Comparison of ENCODE assay signal across 18 cellular contexts in the genomic region with DNA sequence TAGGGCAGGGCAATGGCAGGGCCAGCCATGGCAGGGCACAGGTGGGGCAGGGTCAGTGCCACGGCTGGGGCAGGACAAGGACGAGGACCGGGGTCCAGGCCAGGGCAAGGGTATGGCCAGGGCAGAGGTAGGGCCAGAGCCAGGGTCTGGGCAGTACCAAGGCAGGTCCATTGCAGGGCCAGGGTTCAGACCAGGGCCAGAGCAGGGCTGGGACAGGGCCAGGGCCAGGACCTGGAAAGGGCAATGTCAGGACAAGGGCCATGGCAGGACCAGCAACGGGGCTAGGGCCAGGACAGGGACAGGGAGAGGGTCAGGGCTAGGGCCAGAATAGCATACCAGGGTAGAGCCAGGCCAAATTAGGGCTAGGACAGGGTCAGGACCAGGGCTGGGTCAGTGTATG. TPM values are rescaled to one million over a fixed set of nuclear protein-coding genes. Genes with fewer than 3 reads are reported as not detected.
"Had no signal": no experiment of that assay in that cellular context is flagged by ENCODE, and none has a peak within 500 bp of the region (broad histone marks: within the 10 kb centered on the region; RNA-seq: fewer than 3 reads in every experiment).

No MANE protein-coding gene starts in this region.

RNA-seq across cellular contexts. Expression of a gene that starts 47.8 kb away (rescaled TPM):
- total RNA-seq: activated naive CD4-positive, alpha-beta T cell treated with anti-CD3 and anti-CD28 coated beads for 36 hours; activated naive CD4-positive, alpha-beta T cell treated with anti-CD3 and anti-CD28 coated beads, Interleukin-2, amount 50 U/mL, for 72 hours; activated naive CD8-positive, alpha-beta T cell treated with anti-CD3 and anti-CD28 coated beads for 36 hours; activated naive CD8-positive, alpha-beta T cell treated with anti-CD3 and anti-CD28 coated beads, Interleukin-2, amount 10 ng/mL, durations not matched to agents 7 days and 5 days; activated T-cell treated with anti-CD3 and anti-CD28 coated beads, Interleukin-2, amount 50 U/mL, for 4 hours; activated T-cell treated with anti-CD3 and anti-CD28 coated beads, Interleukin-2, amount 50 U/mL, for 72 hours; activated T-helper 1 cell treated with anti-CD3 and anti-CD28 coated beads, Interleukin-12 subunit alpha, Interleukin-12 subunit beta, Interleukin-2, Interleukin-4 antibody, amounts not matched to agents 30 ng/mL and 10 ng/mL and 1 ng/mL, durations not matched to agents 14 hours and 24 hours and 36 hours; activated T-helper 17 cell treated with anti-CD3 and anti-CD28 coated beads, Interleukin-2, amount 50 U/mL, for 72 hours; activated T-helper 2 cell treated with anti-CD3 and anti-CD28 coated beads, Interferon-gamma antibody, Interleukin-2, Interleukin-4, amounts not matched to agents 10 μg/mL and 5 μg/mL and 100 μg/mL, durations not matched to agents 14 hours and 24 hours and 36 hours; aorta; ascending aorta; astrocyte; body of pancreas; breast epithelium; bronchial epithelial cell; cardiac muscle cell; cardiac septum had no signal
- polyA plus RNA-seq: adipose tissue, aorta, cardiac muscle cell had no signal
